ENCODE assay signal across 2 cellular contexts in genomic region chr6:137884428-137884827, GRCh38.
TF ChIP-seq lines count a peak whose summit lies in the region.

No MANE protein-coding gene starts in this region.

TF ChIP-seq in endothelial cell of umbilical vein, 7 proteins besides CTCF, POLR2A, EP300 and RAD21:
- TF ChIP-seq POLR2AphosphoS5 (IDR thresholded peaks at IDR 0.05; ENCODE audit: insufficient read depth, low read depth, low read length) (no peak), GATA2 (IDR thresholded peaks at IDR 0.05; ENCODE audit: insufficient read depth, insufficient read length, low read depth, low read length) (no peak)

TF ChIP-seq in SK-N-SH treated with all-trans-retinoic acid at 6 μM for 48 hours, 23 proteins besides CTCF, POLR2A, EP300 and RAD21:
- no peak for TF ChIP-seq ZNF70 (CRISPR knock-in tag; IDR thresholded peaks at IDR 0.05)
- TF ChIP-seq ZFP30 (CRISPR knock-in tag; IDR thresholded peaks at IDR 0.05) = no peak
- TF ChIP-seq GLIS3 (CRISPR knock-in tag; IDR thresholded peaks at IDR 0.05) = no peak
- TF ChIP-seq ISL1 (CRISPR knock-in tag; IDR thresholded peaks at IDR 0.05) = no peak
